Comparison of ENCODE assay signal across 21 cellular contexts in genomic region chr5:88760512-88760911, GRCh38.
DNase-seq lines count a peak whose midpoint lies in the region; ATAC-seq, FAIRE-seq and TF ChIP-seq lines count a peak whose summit lies in the region.
"Had no signal": no experiment of that assay in that cellular context is flagged by ENCODE, and none has a peak within 500 bp of the region (broad histone marks: within the 10 kb centered on the region; RNA-seq: fewer than 3 reads in every experiment).

No MANE protein-coding gene starts in this region.

- H3K4me3 Mint-ChIP-seq in CD14-positive monocyte (no peak overlapping the region), naive B cell (no peak overlapping the region)
- H3K4me3 Mint-ChIP-seq: CD4-positive, alpha-beta T cell had no signal

- H3K4me1 ChIP-seq in K562 (replicated peaks in 1 of 2; ENCODE audit: control insufficient read depth in 2 of 2, insufficient read depth in 2 of 2, low read length in 2 of 2) = no peaks in the 10 kb centered on the region

- TF ChIP-seq POLR2A in K562 (conservative IDR thresholded peaks at IDR 0.05) = no peak

- H3K4me2 ChIP-seq in K562 (ENCODE audit: insufficient read depth, low read length) = no peak overlapping the region

- H3K9me1 ChIP-seq in K562 (ENCODE audit: control insufficient read depth, insufficient read depth, low read length) = no peaks in the 10 kb centered on the region

- no peak for DNase-seq in CD14-positive monocyte (ENCODE audit: low spot score)
- DNase-seq in HuH-7 (ENCODE audit: low spot score) = peak; percentile 9
- DNase-seq in K562 (ENCODE audit: extremely low read depth in 1 of 4, low spot score in 3 of 4) = no peak
- no peak for DNase-seq in naive B cell
- DNase-seq in CD1c-positive myeloid dendritic cell (ENCODE audit: extremely low spot score) = no peak
- no peak for DNase-seq in T-helper 9 cell
- DNase-seq: CD4-positive, alpha-beta T cell; DMS53; Karpas-422; MG63; NCI-H1105; NCI-H1694 treated with DMSO at 0.1 percent for 48 hours; NCI-H345; NCI-H774; Right ventricle myocardium superior had no signal

- H3K79me2 ChIP-seq in K562 (ENCODE audit: control insufficient read depth, insufficient read depth, low read length) = no peaks in the 10 kb centered on the region

- H3K27ac ChIP-seq in K562 (ENCODE audit: extremely low read depth, low read depth, low read length) = no peak overlapping the region
- H3K27ac ChIP-seq: SK-N-MC had no signal

- CTCF ChIA-PET in K562 (lab: Yijun Ruan, JAX; ENCODE audit: low intra/inter-chr PET ratio) = no interaction called here

- H3K4me1 Mint-ChIP-seq in CD14-positive monocyte (peaks cover 24% of the 10 kb centered on the region), naive B cell (peaks cover 11 to 19% (median 18%) of the 10 kb centered on the region in 3 donors)

- intact Hi-C loops in CD14-positive monocyte (cut with micrococcal nuclease) (loop anchor here in 1 of 2 donors (10.0 kb wide), 1 partner anchor 64 kb away; no protein-coding TSS in a partner anchor), K562 (cut with micrococcal nuclease) (no loop called here)

- H3K36me3 Mint-ChIP-seq in CD14-positive monocyte = peaks cover 58 to 60% of the 10 kb centered on the region in 2 donors
- H3K36me3 Mint-ChIP-seq in naive B cell = peaks cover 31 to 35% of the 10 kb centered on the region in 2 donors

- H3K27me3 Mint-ChIP-seq in CD14-positive monocyte (ENCODE audit: low read depth in 3 of 3) (peaks cover 0 to 3% (median 0%) of the 10 kb centered on the region in 3 donors), naive B cell (no peaks in the 10 kb centered on the region)

- TF ChIP-seq EP300 in K562 (IDR thresholded peaks at IDR 0.05; ENCODE audit: low read length) = no peak

- no peak for TF ChIP-seq RAD21 in K562 (CRISPR knock-in tag; conservative IDR thresholded peaks at IDR 0.05 in 1 of 2, IDR thresholded peaks at IDR 0.05 in 1 of 2)

- H3K27me3 ChIP-seq in K562 (ENCODE audit: control insufficient read depth in 2 of 2, insufficient read depth in 2 of 2, low read length in 2 of 2) = no peaks in the 10 kb centered on the region
- H3K27me3 ChIP-seq: MG63 had no signal

- TF ChIP-seq CTCF in CD14-positive monocyte (IDR thresholded peaks at IDR 0.05) = no peak
- TF ChIP-seq CTCF in K562 (IDR thresholded peaks at IDR 0.05 in 2 of 3, conservative IDR thresholded peaks at IDR 0.05 in 1 of 3; ENCODE audit: insufficient read depth in 2 of 3, low read depth in 1 of 3, low read length in 3 of 3) = no peak

- no peaks in the 10 kb centered on the region for H3K9me3 ChIP-seq in K562 (replicated peaks; ENCODE audit: control insufficient read depth, insufficient read depth, low read depth, low read length)
- H3K9me3 ChIP-seq: MG63 had no signal

- WGBS in K562 (ENCODE audit: insufficient coverage, low coverage, missing lambda C conversion rate) = 47% methylated on average over 4 of the region's 4 CpGs

- POLR2A ChIA-PET in K562 (lab: Yijun Ruan, JAX) = interaction anchor here (0.6 to 1.3 kb wide), 2 partner anchors 14 to 1502 kb away, joined by 3 read pairs; no protein-coding TSS in a partner anchor

- no peak for ATAC-seq in K562
- ATAC-seq in naive B cell (ENCODE audit: low read depth in 2 of 2) = no peak
- ATAC-seq in GM18873 (IDR thresholded peaks at IDR 0.05; ENCODE audit: low FRiP score, unreplicated experiment) = no peak
- ATAC-seq in GM19467 (IDR thresholded peaks at IDR 0.05; ENCODE audit: unreplicated experiment) = no peak
- ATAC-seq: HCT116, HepG2 had no signal

- BruUV-seq in K562 (replicated peaks; lab: Mats Ljungman, UMichigan) = no TSS peak

- in situ Hi-C loops in K562 (cut with MboI) = no loop called here

- H4K20me1 ChIP-seq in K562 (replicated peaks; ENCODE audit: control insufficient read depth, insufficient read depth, low read length) = no peaks in the 10 kb centered on the region

- no peak for FAIRE-seq in K562 (lab: Jason Lieb, UNC)
- FAIRE-seq: HepG2, RCC 7860 had no signal

- H2AFZ ChIP-seq in K562 (ENCODE audit: low read depth, low read length) = no peak overlapping the region

- no peak overlapping the region for H3K4me3 ChIP-seq in K562
- H3K4me3 ChIP-seq: MG63, SK-N-MC had no signal

- H3K9me3 Mint-ChIP-seq in CD14-positive monocyte = no peaks in the 10 kb centered on the region
- no peaks in the 10 kb centered on the region for H3K9me3 Mint-ChIP-seq in naive B cell
- H3K9me3 Mint-ChIP-seq: CD4-positive, alpha-beta T cell had no signal

- H3K27ac Mint-ChIP-seq in CD14-positive monocyte (peak overlapping the region; percentile 81 to 95 (median 91)), naive B cell (peak overlapping the region in 4 of 6 donors; percentile 30 to 87 (median 77))
- H3K27ac Mint-ChIP-seq: CD4-positive, alpha-beta T cell had no signal

- H3K36me3 ChIP-seq in K562 (ENCODE audit: control insufficient read depth, insufficient read depth, low read length) = peaks cover 23% of the 10 kb centered on the region; the same call in 2 of the 3 replicates

- no peak overlapping the region for H3K9ac ChIP-seq in K562 (ENCODE audit: insufficient read depth in 1 of 2, low read depth in 2 of 2, low read length in 2 of 2)

TF ChIP-seq in K562, 482 proteins besides CTCF, POLR2A, EP300 and RAD21:
- TF ChIP-seq PBX2 (CRISPR knock-in tag; IDR thresholded peaks at IDR 0.05; ENCODE audit: low read depth) (no peak), PBX2 (tag; conservative IDR thresholded peaks at IDR 0.05; ENCODE audit: low read depth) (peak; percentile 37; the same call in 1 of the 2 replicates), ZNF280B (CRISPR knock-in tag; IDR thresholded peaks at IDR 0.05) (no peak), MEIS2 (IDR thresholded peaks at IDR 0.05; ENCODE audit: partially characterized antibody) (peak; percentile 45)
